ENCODE assay signal across 25 cellular contexts in the genomic region with DNA sequence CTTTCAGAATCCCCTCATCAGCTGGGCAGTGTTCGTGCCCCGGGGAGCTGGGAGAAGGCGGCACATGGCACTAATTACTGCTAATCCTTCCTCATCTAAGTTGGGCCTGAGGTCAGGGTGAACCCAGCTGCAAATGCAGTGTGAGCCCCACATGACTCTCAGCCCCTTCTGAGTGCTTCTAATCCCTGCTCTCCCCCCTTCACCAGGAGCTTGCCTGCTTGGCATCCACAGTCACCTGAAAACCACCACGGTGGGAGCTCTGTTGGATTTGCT. TPM values are rescaled to one million over a fixed set of nuclear protein-coding genes. Genes with fewer than 3 reads are reported as not detected.
DNase-seq lines count a peak whose midpoint lies in the region; ATAC-seq and TF ChIP-seq lines count a peak whose summit lies in the region.
"Had no signal": no experiment of that assay in that cellular context is flagged by ENCODE, and none has a peak within 500 bp of the region (broad histone marks: within the 10 kb centered on the region; RNA-seq: fewer than 3 reads in every experiment).

No MANE protein-coding gene starts in this region.

- TF ChIP-seq CTCF in brain (conservative IDR thresholded peaks at IDR 0.05): no peak

- H3K4me3 Mint-ChIP-seq in brain: no peak overlapping the region
- H3K4me3 Mint-ChIP-seq: activated CD4-positive, alpha-beta T cell treated with anti-CD3 and anti-CD28 coated beads, Interleukin-2, amount 10 ng/mL, durations not matched to agents 7 days and 5 days; activated T-cell treated with anti-CD3 and anti-CD28 coated beads, Interleukin-2, amount 50 U/mL, for 4 hours; endodermal cell; WTC11 had no signal

- H3K27me3 ChIP-seq in layer of hippocampus (ENCODE audit: control insufficient read depth, insufficient read depth, low read length): no peaks in the 10 kb centered on the region
- H3K27me3 ChIP-seq: BLaER1 treated with 17β-estradiol and CSF1 and Interleukin-3, amounts not matched to agents 10 nM and 100 nM; upper lobe of left lung had no signal

- ATAC-seq in HG02678 (IDR thresholded peaks at IDR 0.05; ENCODE audit: unreplicated experiment): no peak
- ATAC-seq: activated T-cell treated with anti-CD3 and anti-CD28 coated beads, Interleukin-2, amount 50 U/mL, for 4 hours; heart right ventricle; left ventricle myocardium superior had no signal

- H3K27me3 Mint-ChIP-seq in brain: peaks cover 7% of the 10 kb centered on the region
- H3K27me3 Mint-ChIP-seq: progenitor cell of endocrine pancreas had no signal

- peaks cover 57% of the 10 kb centered on the region for H3K4me1 Mint-ChIP-seq in brain
- H3K4me1 Mint-ChIP-seq: activated CD4-positive, alpha-beta T cell treated with anti-CD3 and anti-CD28 coated beads, Interleukin-2, amount 10 ng/mL, durations not matched to agents 7 days and 5 days had no signal

- H3K27ac ChIP-seq in layer of hippocampus (ENCODE audit: low read depth, low read length): peak overlapping the region; percentile 85
- H3K27ac ChIP-seq: BLaER1 treated with 17β-estradiol and CSF1 and Interleukin-3, amounts not matched to agents 10 nM and 100 nM; heart right ventricle; upper lobe of left lung had no signal

- H3K9me3 Mint-ChIP-seq in brain: peaks cover 0 to 5% (median 0%) of the 10 kb centered on the region in 5 experiments
- H3K9me3 Mint-ChIP-seq: activated CD4-positive, alpha-beta T cell treated with anti-CD3 and anti-CD28 coated beads, Interleukin-2, amount 10 ng/mL, durations not matched to agents 7 days and 5 days; activated T-cell treated with anti-CD3 and anti-CD28 coated beads, Interleukin-2, amount 50 U/mL, for 4 hours; endodermal cell had no signal

- DNase-seq in NCI-H82 (lab: John Stamatoyannopoulos, UW): peak; percentile 84
- DNase-seq in superior temporal gyrus (ENCODE audit: extremely low spot score): peak; percentile 22
- DNase-seq in SW480 (ENCODE audit: low spot score): no peak
- no peak for DNase-seq in OCI-M2 (lab: John Stamatoyannopoulos, UW; ENCODE audit: unreplicated experiment)
- DNase-seq: activated CD4-positive, alpha-beta T cell treated with anti-CD3 and anti-CD28 coated beads, Interleukin-2, amount 10 ng/mL, durations not matched to agents 7 days and 5 days; activated gamma-delta T cell treated with Interleukin-2 at 50 U/mL for 16 hours; activated T-cell treated with anti-CD3 and anti-CD28 coated beads, Interleukin-2, amount 50 U/mL, for 4 hours; DMS153; endodermal cell; heart right ventricle; KG1; left ventricle myocardium superior; NCI-H1105; NCI-H187; NCI-H2171 treated with DMSO at 0.1 percent for 48 hours; SHP77 treated with DMSO at 0.1 percent for 48 hours; stimulated activated CD4-positive, alpha-beta T cell treated with anti-CD3 and anti-CD28 coated beads, Interleukin-4, amount 100 ng/mL, for 4 hours; T-helper 9 cell had no signal

- peak overlapping the region in 4 of 5 experiments; percentile 21 to 75 (median 45) for H3K27ac Mint-ChIP-seq in brain
- H3K27ac Mint-ChIP-seq: activated CD4-positive, alpha-beta T cell treated with anti-CD3 and anti-CD28 coated beads, Interleukin-2, amount 10 ng/mL, durations not matched to agents 7 days and 5 days; endodermal cell; progenitor cell of endocrine pancreas; WTC11 had no signal

- H3K36me3 Mint-ChIP-seq in brain: no peaks in the 10 kb centered on the region
- H3K36me3 Mint-ChIP-seq: WTC11 had no signal

RNA-seq across cellular contexts. Expression of gene TRPM1, which starts 0.5 kb away (rescaled TPM):
- polyA plus RNA-seq in brain (ENCODE audit: insufficient read depth, low read depth, low replicate concordance): not detected

Comparison
In these comparisons a context has a peak if more than half of its experiments do, and no peak if none do; other contexts are left out.
1. DNase-seq: peak in NCI-H82 (single experiment) and superior temporal gyrus (single experiment); none in SW480 (single experiment) and OCI-M2 (single experiment).